In genomic region chr17:58200024-58200633, GRCh38 we compare ENCODE assay signal across 8 cellular contexts. TPM values are rescaled to one million over a fixed set of nuclear protein-coding genes. Genes with fewer than 3 reads are reported as not detected.
DNase-seq lines count a peak whose midpoint lies in the region; ATAC-seq and TF ChIP-seq lines count a peak whose summit lies in the region.

No MANE protein-coding gene starts in this region.

- no peak overlapping the region for H3K27ac ChIP-seq in DND-41 (ENCODE audit: low read length)
- no peak overlapping the region for H3K27ac ChIP-seq in right cardiac atrium (ENCODE audit: low read length)

- no peaks in the 10 kb centered on the region for H3K36me3 ChIP-seq in DND-41 (ENCODE audit: insufficient read depth, low read length)

- H3K4me1 ChIP-seq in DND-41 (ENCODE audit: insufficient read depth, low read length) (no peaks in the 10 kb centered on the region), right cardiac atrium (ENCODE audit: control insufficient read depth, insufficient read depth, low read length) (no peaks in the 10 kb centered on the region)

- TF ChIP-seq CTCF in DND-41 (IDR thresholded peaks at IDR 0.05; ENCODE audit: borderline replicate concordance, extremely low read depth, low read length, poor library complexity, severe bottlenecking) = peak; percentile 83

- H3K9me3 ChIP-seq in DND-41 (ENCODE audit: insufficient read depth, low read length, severe bottlenecking) = no peaks in the 10 kb centered on the region
- no peaks in the 10 kb centered on the region for H3K9me3 ChIP-seq in right cardiac atrium (ENCODE audit: control insufficient read depth, low read length)

- ATAC-seq in DND-41 (ENCODE audit: insufficient read depth, low read depth) (peak; percentile 94), right cardiac atrium (peak; percentile 51 to 55), HG03571 (IDR thresholded peaks at IDR 0.05; ENCODE audit: unreplicated experiment) (no peak), HG03108 (IDR thresholded peaks at IDR 0.05; ENCODE audit: unreplicated experiment) (no peak)

- no peak overlapping the region for H2AFZ ChIP-seq in DND-41 (ENCODE audit: low read depth, low read length)

- H3K27me3 ChIP-seq in DND-41 (ENCODE audit: insufficient read depth, low read length, poor library complexity) (no peaks in the 10 kb centered on the region), right cardiac atrium (ENCODE audit: control insufficient read depth, insufficient read depth) (no peaks in the 10 kb centered on the region)

- H3K9ac ChIP-seq in DND-41 (ENCODE audit: low read depth, low read length) = no peak overlapping the region

- no peaks in the 10 kb centered on the region for H3K79me2 ChIP-seq in DND-41 (ENCODE audit: insufficient read depth, low read length)

- H3K4me3 ChIP-seq in DND-41 (ENCODE audit: low read depth in 1 of 2, low read length in 2 of 2) (no peak overlapping the region), right cardiac atrium (ENCODE audit: low read length) (no peak overlapping the region)

- DNase-seq in DND-41 = peak; percentile 63
- DNase-seq in HPDE6-E6E7 (ENCODE audit: extremely low spot score) = peak; percentile 34
- peak; percentile 63 for DNase-seq in RPMI7951 (ENCODE audit: low read depth)
- DNase-seq in activated T-helper 9 cell treated with anti-CD3 and anti-CD28 coated beads, Interleukin-2, amount 50 U/mL, for 16 hours (ENCODE audit: low read depth) = peak; percentile 40
- peak in 2 of 3 donors; percentile 68 to 73 for DNase-seq in right cardiac atrium
- peak; percentile 36 for DNase-seq in stimulated activated CD4-positive, alpha-beta T cell treated with anti-CD3 and anti-CD28 coated beads, Interleukin-2, amount 100 ng/mL, for 4 hours (ENCODE audit: low read depth)

- 40% methylated on average over 14 of the region's 14 CpGs for WGBS in right cardiac atrium

- no peaks in the 10 kb centered on the region for H4K20me1 ChIP-seq in DND-41 (ENCODE audit: insufficient read depth, low read length)

- H3K4me2 ChIP-seq in DND-41 (ENCODE audit: insufficient read depth, low read length) = no peak overlapping the region

- intact Hi-C loops in right cardiac atrium (cut with DNase I) = no loop called here

RNA-seq across cellular contexts. Expression of gene EPX, which starts 7.6 kb away (rescaled TPM):
- total RNA-seq in RPMI7951 (2014; rRNA removed; shearing (Covaris generic)) = not detected in 2 replicates
- total RNA-seq in right cardiac atrium = not detected
- polyA plus RNA-seq in right cardiac atrium = not detected

RNA-seq across cellular contexts. Expression of gene MKS1, which starts 18.9 kb away (rescaled TPM):
- 8.8 and 15.7 TPM in 2 replicates for total RNA-seq in RPMI7951 (2014; rRNA removed; shearing (Covaris generic))
- 10 to 100 TPM in 1 of 4 donors, 1 to 10 TPM in 3; 5.6 to 11.4 (median 7.2) TPM for total RNA-seq in right cardiac atrium
- polyA plus RNA-seq in right cardiac atrium = 5.9 TPM

RNA-seq across cellular contexts. Expression of gene OR4D2, which starts 33.3 kb away (rescaled TPM):
- total RNA-seq in RPMI7951 (2014; rRNA removed; shearing (Covaris generic)) = not detected in 2 replicates
- total RNA-seq in right cardiac atrium = not detected
- not detected for polyA plus RNA-seq in right cardiac atrium

RNA-seq across cellular contexts. Expression of gene LPO, which starts 38.3 kb away (rescaled TPM):
- total RNA-seq in RPMI7951 (2014; rRNA removed; shearing (Covaris generic)) = not detected in 2 replicates
- not detected for total RNA-seq in right cardiac atrium
- polyA plus RNA-seq in right cardiac atrium = 0.29 TPM

RNA-seq across cellular contexts. Expression of gene OR4D1, which starts 51.9 kb away (rescaled TPM):
- not detected in 2 replicates for total RNA-seq in RPMI7951 (2014; rRNA removed; shearing (Covaris generic))
- not detected for total RNA-seq in right cardiac atrium
- not detected for polyA plus RNA-seq in right cardiac atrium

Comparison
In these comparisons a context has a peak if more than half of its experiments do, and no peak if none do; other contexts are left out.
1. ATAC-seq: peak in DND-41 (single experiment) and right cardiac atrium (2 of 2); none in HG03571 (single experiment) and HG03108 (single experiment).
2. Peak in every context shown above with its lines, with median percentiles within 50 percentile points of each other: DNase-seq.